Comparison of ENCODE assay signal across 24 cellular contexts in the genomic region with DNA sequence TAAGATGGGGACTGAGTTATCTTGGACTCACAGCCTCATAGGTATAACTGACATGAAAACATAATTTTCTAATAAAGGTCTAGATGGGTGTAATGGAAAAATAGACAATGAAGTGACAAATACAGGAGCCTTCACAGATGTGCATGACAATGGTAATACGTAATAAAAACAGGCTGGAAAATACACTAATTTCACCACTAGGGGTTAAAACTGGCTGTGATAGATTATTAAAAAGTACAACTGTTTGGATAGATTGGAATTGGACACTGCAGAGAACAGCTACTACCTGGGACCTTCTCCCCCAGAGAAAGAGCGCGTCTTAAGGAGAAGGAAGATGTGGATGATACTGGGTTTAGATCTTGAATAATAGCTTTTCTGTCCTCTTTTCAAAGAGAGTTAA. TPM values are rescaled to one million over a fixed set of nuclear protein-coding genes. Genes with fewer than 3 reads are reported as not detected.
DNase-seq lines count a peak whose midpoint lies in the region; ATAC-seq and TF ChIP-seq lines count a peak whose summit lies in the region.
"Had no signal": no experiment of that assay in that cellular context is flagged by ENCODE, and none has a peak within 500 bp of the region (broad histone marks: within the 10 kb centered on the region; RNA-seq: fewer than 3 reads in every experiment).

No MANE protein-coding gene starts in this region.

- H3K27ac Mint-ChIP-seq in HFFc6, result no peak overlapping the region
- H3K27ac Mint-ChIP-seq in glutamatergic neuron (ENCODE audit: unreplicated experiment), result no peak overlapping the region
- H3K27ac Mint-ChIP-seq: activated CD8-positive, alpha-beta T cell treated with anti-CD3 and anti-CD28 coated beads for 36 hours; activated naive CD8-positive, alpha-beta T cell; CD8-positive, alpha-beta T cell; naive thymus-derived CD8-positive, alpha-beta T cell had no signal

- H3K36me3 Mint-ChIP-seq in HFFc6 (ENCODE audit: low read depth), result no peaks in the 10 kb centered on the region
- no peaks in the 10 kb centered on the region for H3K36me3 Mint-ChIP-seq in glutamatergic neuron (ENCODE audit: unreplicated experiment)
- H3K36me3 Mint-ChIP-seq: activated naive CD8-positive, alpha-beta T cell; CD8-positive, alpha-beta T cell; naive thymus-derived CD8-positive, alpha-beta T cell had no signal

- H3K27ac ChIP-seq in 22Rv1, result no peak overlapping the region
- H3K27ac ChIP-seq: dorsolateral prefrontal cortex, stomach, tibial artery had no signal

- peaks cover 70% of the 10 kb centered on the region for H3K9me3 Mint-ChIP-seq in HFFc6
- no peaks in the 10 kb centered on the region for H3K9me3 Mint-ChIP-seq in glutamatergic neuron (ENCODE audit: unreplicated experiment)
- H3K9me3 Mint-ChIP-seq: activated CD8-positive, alpha-beta T cell treated with anti-CD3 and anti-CD28 coated beads for 36 hours; CD8-positive, alpha-beta T cell had no signal

- no peaks in the 10 kb centered on the region for H3K4me1 Mint-ChIP-seq in HFFc6 (ENCODE audit: low read depth)
- H3K4me1 Mint-ChIP-seq in glutamatergic neuron (ENCODE audit: low read depth, unreplicated experiment), result peaks cover 11% of the 10 kb centered on the region
- H3K4me1 Mint-ChIP-seq: naive thymus-derived CD8-positive, alpha-beta T cell had no signal

- no peaks in the 10 kb centered on the region; the same call in 1 of the 2 replicates for H3K27me3 Mint-ChIP-seq in HFFc6 (ENCODE audit: insufficient read depth)
- H3K27me3 Mint-ChIP-seq in glutamatergic neuron (ENCODE audit: unreplicated experiment), result peaks cover 3% of the 10 kb centered on the region

- in situ Hi-C loops in SK-MEL-5 (cut with HindIII; ENCODE audit: low pct_unique_long_range_greater_than_20kb, low sequenced_read_pairs), result no loop called here

- TF ChIP-seq CTCF in 22Rv1 (IDR thresholded peaks at IDR 0.05) (peak; percentile 14; the same call in 1 of the 2 replicates), HFFc6 (IDR thresholded peaks at IDR 0.05) (peak; percentile 30; the same call in 1 of the 2 replicates), glutamatergic neuron (IDR thresholded peaks at IDR 0.05; ENCODE audit: partially characterized antibody, unreplicated experiment) (peak; percentile 70)

- DNase-seq in HFFc6 (no peak), SK-MEL-5 (ENCODE audit: low read depth, low spot score) (peak; percentile 29), glutamatergic neuron (no peak), GM03348 (ENCODE audit: low spot score) (no peak)
- no peak for DNase-seq in activated CD4-positive, alpha-beta T cell treated with anti-CD3 and anti-CD28 coated beads, Interleukin-2, amount 50 U/mL, for 48 hours
- DNase-seq in activated CD4-positive, CD25-positive, alpha-beta regulatory T cell treated with anti-CD3 and anti-CD28 coated beads, Interleukin-2, amount 50 U/mL, for 72 hours, result no peak
- DNase-seq: activated CD8-positive, alpha-beta T cell treated with anti-CD3 and anti-CD28 coated beads for 36 hours; activated effector memory CD4-positive, alpha-beta T cell treated with Interleukin-2 at 50 U/mL for 16 hours; CD8-positive, alpha-beta T cell; DMS 273 treated with DMSO at 0.1 percent for 48 hours; dorsolateral prefrontal cortex; KG1; midbrain; naive thymus-derived CD8-positive, alpha-beta T cell; NCI-H146; NK-92 treated with Interleukin-12 subunit alpha and Interleukin-12 subunit beta, amount 100 ng/mL, for 24 hours; retina; stimulated activated CD4-positive, alpha-beta T cell treated with anti-CD3 and anti-CD28 coated beads, Interleukin-2, amount 100 ng/mL, for 24 hours; stomach; tibial artery had no signal

- no peak for ATAC-seq in HG03469 (IDR thresholded peaks at IDR 0.05; ENCODE audit: unreplicated experiment)
- ATAC-seq: activated CD4-positive, CD25-positive, alpha-beta regulatory T cell treated with anti-CD3 and anti-CD28 coated beads, Interleukin-2, amount 50 U/mL, for 24 hours; activated CD8-positive, alpha-beta T cell treated with anti-CD3 and anti-CD28 coated beads for 36 hours; CD8-positive, alpha-beta T cell; naive thymus-derived CD8-positive, alpha-beta T cell had no signal

- H3K4me3 Mint-ChIP-seq in HFFc6, result no peak overlapping the region
- no peak overlapping the region for H3K4me3 Mint-ChIP-seq in glutamatergic neuron (ENCODE audit: unreplicated experiment)
- H3K4me3 Mint-ChIP-seq: activated CD8-positive, alpha-beta T cell treated with anti-CD3 and anti-CD28 coated beads for 36 hours; activated naive CD8-positive, alpha-beta T cell; CD8-positive, alpha-beta T cell; naive thymus-derived CD8-positive, alpha-beta T cell had no signal

RNA-seq across cellular contexts. Expression of a gene that starts 9.8 kb away (rescaled TPM):
- 10 to 100 TPM; 13.1 to 22.3 (median 20.7) TPM for total RNA-seq in HFFc6 (2021; fragmentation: NEBNext Ultra II Directional; extraction: Animal tissue kit (Norgen Biotek cat#: 25700))
- 6.5 and 7.0 TPM in 2 replicates for total RNA-seq in SK-MEL-5 (2014; rRNA removed; shearing (Covaris generic))
- polyA plus RNA-seq in SK-MEL-5 (2015; cell fraction: cytosol; rRNA removed), result 31.7 and 35.7 TPM in 2 replicates
- polyA plus RNA-seq in SK-MEL-5 (2015; cell fraction: nucleus; rRNA removed), result 42.1 and 43.3 TPM in 2 replicates
- 7.9 TPM for total RNA-seq in glutamatergic neuron (ENCODE audit: unreplicated experiment)

Comparison
In these comparisons a context has a peak if more than half of its experiments do, and no peak if none do; other contexts are left out.
1. CTCF ChIP-seq: peak in every context shown above with its lines; median percentile 70 in glutamatergic neuron; 30 in HFFc6; 14 in 22Rv1.